ENCODE assay signal across 8 cellular contexts in genomic region chr10:106728232-106728631, GRCh38.
"Had no signal": no experiment of that assay in that cellular context is flagged by ENCODE, and none has a peak within 500 bp of the region (broad histone marks: within the 10 kb centered on the region; RNA-seq: fewer than 3 reads in every experiment).

No MANE protein-coding gene starts in this region.

- ATAC-seq: GM12878 had no signal

- FAIRE-seq: G401.6, GM12878, GM12891, GM12892, GM18507, GM19239 had no signal

- H3K4me3 ChIP-seq: GM12878 had no signal

- DNase-seq: GDM1, GF-D8 had no signal
